Comparison of ENCODE assay signal across 9 cellular contexts in genomic region chr12:26810330-26810729, GRCh38. TPM values are rescaled to one million over a fixed set of nuclear protein-coding genes. Genes with fewer than 3 reads are reported as not detected.
DNase-seq lines count a peak whose midpoint lies in the region; FAIRE-seq and TF ChIP-seq lines count a peak whose summit lies in the region.
"Had no signal": no experiment of that assay in that cellular context is flagged by ENCODE, and none has a peak within 500 bp of the region (broad histone marks: within the 10 kb centered on the region; RNA-seq: fewer than 3 reads in every experiment).

No MANE protein-coding gene starts in this region.

- H3K27ac ChIP-seq in hepatocyte (peak overlapping the region; percentile 4), prostate gland (peak overlapping the region in 1 of 2 donors; percentile 30)

- TF ChIP-seq POLR2A in prostate gland (IDR thresholded peaks at IDR 0.05), result no peak

- no peak overlapping the region for H2AFZ ChIP-seq in hepatocyte

- H4K20me1 ChIP-seq in hepatocyte (ENCODE audit: insufficient read depth, poor library complexity, severe bottlenecking), result no peaks in the 10 kb centered on the region

- FAIRE-seq in bronchial epithelial cell (lab: Jason Lieb, UNC), result no peak

- H3K36me3 ChIP-seq in bronchial epithelial cell (ENCODE audit: control insufficient read depth, insufficient read depth, low read length) (no peaks in the 10 kb centered on the region), hepatocyte (replicated peaks; ENCODE audit: insufficient read depth, low read depth) (no peaks in the 10 kb centered on the region), prostate gland (no peaks in the 10 kb centered on the region)

- H3K4me3 ChIP-seq in bronchial epithelial cell (ENCODE audit: low read depth, low read length), result no peak overlapping the region
- no peak overlapping the region for H3K4me3 ChIP-seq in hepatocyte
- no peak overlapping the region for H3K4me3 ChIP-seq in prostate gland

- 50% methylated on average over 4 of the region's 4 CpGs for WGBS in hepatocyte (ENCODE audit: low lambda C conversion rate, missing lambda C conversion rate)
- 14% methylated on average over 4 of the region's 4 CpGs for WGBS in prostate gland

- DNase-seq in ELR (ENCODE audit: low read depth) (peak; percentile 43), bronchial epithelial cell (ENCODE audit: low read depth) (peak; percentile 77), hepatocyte (ENCODE audit: low spot score) (peak; percentile 15), prostate gland (ENCODE audit: low spot score) (peak; percentile 47), HUDEP-2 (lab: John Stamatoyannopoulos, UW; ENCODE audit: unreplicated experiment in 76 of 76) (no peak), RKO (ENCODE audit: low spot score) (no peak), NCI-H2029 treated with DMSO at 0.1 percent for 48 hours (lab: John Stamatoyannopoulos, UW) (no peak), activated gamma-delta T cell (lab: John Stamatoyannopoulos, UW) (no peak)
- DNase-seq: COR-L47 had no signal

- H3K27me3 ChIP-seq in bronchial epithelial cell (ENCODE audit: control insufficient read depth, insufficient read depth, low read length) (no peaks in the 10 kb centered on the region), hepatocyte (no peaks in the 10 kb centered on the region), prostate gland (replicated peaks; ENCODE audit: insufficient read depth) (no peaks in the 10 kb centered on the region)

- H3K79me2 ChIP-seq in hepatocyte, result peaks cover 55% of the 10 kb centered on the region

- H3K4me2 ChIP-seq in hepatocyte, result peak overlapping the region; percentile 45

- no peak for TF ChIP-seq CTCF in bronchial epithelial cell (IDR thresholded peaks at IDR 0.05; ENCODE audit: insufficient read depth, low read length, severe bottlenecking)
- no peak for TF ChIP-seq CTCF in hepatocyte (IDR thresholded peaks at IDR 0.05; ENCODE audit: poor library complexity)
- TF ChIP-seq CTCF in prostate gland (IDR thresholded peaks at IDR 0.05), result no peak

- no peaks in the 10 kb centered on the region for H3K9me2 ChIP-seq in hepatocyte (replicated peaks; ENCODE audit: insufficient read depth)

- intact Hi-C loops in prostate gland (cut with DNase I), result no loop called here

- H3K9me3 ChIP-seq in hepatocyte (ENCODE audit: low read depth), result no peaks in the 10 kb centered on the region
- H3K9me3 ChIP-seq in prostate gland, result no peaks in the 10 kb centered on the region

- H3K4me1 ChIP-seq in hepatocyte (ENCODE audit: insufficient read depth), result no peaks in the 10 kb centered on the region
- H3K4me1 ChIP-seq in prostate gland (replicated peaks), result no peaks in the 10 kb centered on the region

RNA-seq across cellular contexts. Expression of gene ITPR2, which starts 22.7 kb away (rescaled TPM):
- 5.8 and 6.5 TPM in 2 replicates for total RNA-seq in bronchial epithelial cell
- 39.6 and 51.4 TPM in 2 replicates for total RNA-seq in hepatocyte
- polyA plus RNA-seq in hepatocyte, result 22.0 and 36.7 TPM in 2 replicates
- 10 to 100 TPM; 30.0 to 44.4 TPM for total RNA-seq in prostate gland

Comparison
In these comparisons a context has a peak if more than half of its experiments do, and no peak if none do; other contexts are left out.
1. DNase-seq: peak in ELR (single experiment), bronchial epithelial cell (single experiment), hepatocyte (single experiment) and prostate gland (single experiment); none in HUDEP-2 (0 of 76), RKO (single experiment), NCI-H2029 treated with DMSO at 0.1 percent for 48 hours (single experiment) and activated gamma-delta T cell (single experiment).